ENCODE assay signal across 1 cellular context in the genomic region with DNA sequence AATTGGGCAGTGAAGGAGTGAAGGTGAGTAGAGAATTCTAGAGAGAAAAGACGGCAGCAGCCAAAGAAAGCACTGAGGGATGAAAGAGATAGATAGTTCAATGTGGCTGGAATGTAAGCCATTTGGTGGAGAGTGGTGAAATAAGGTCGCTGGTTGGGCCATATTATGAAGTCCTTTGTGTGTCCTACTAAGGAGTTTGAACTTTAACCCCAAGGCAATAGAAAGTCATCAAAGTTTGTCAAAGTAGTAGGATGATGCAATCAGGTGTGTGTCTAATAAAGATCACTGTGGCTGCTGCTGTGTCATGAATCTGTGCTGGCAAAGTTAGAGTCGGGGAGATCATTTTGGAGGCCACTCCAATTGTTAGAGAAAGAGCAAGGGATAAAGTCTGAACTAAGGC.
TF ChIP-seq lines count a peak whose summit lies in the region.

No MANE protein-coding gene starts in this region.

TF ChIP-seq in HepG2, 621 proteins besides CTCF, POLR2A, EP300 and RAD21 (continued from another document and continues in another):
- TF ChIP-seq ZHX2 (IDR thresholded peaks at IDR 0.05; ENCODE audit: low read depth) (0 out of 2 replicates have a peak, but pooled peaks have one; percentile 22), ZHX2 (CRISPR knock-in tag; IDR thresholded peaks at IDR 0.05; ENCODE audit: borderline replicate concordance) (no peak), DNMT3B (CRISPR knock-in tag; conservative IDR thresholded peaks at IDR 0.05) (no peak), ZNF160 (CRISPR knock-in tag; IDR thresholded peaks at IDR 0.05) (no peak), ZNF331 (CRISPR knock-in tag; IDR thresholded peaks at IDR 0.05) (peak; percentile 77), REL (CRISPR knock-in tag; conservative IDR thresholded peaks at IDR 0.05) (no peak), ZEB1 (IDR thresholded peaks at IDR 0.05; ENCODE audit: insufficient replicate concordance, low read depth) (no peak), ZNF709 (CRISPR knock-in tag; IDR thresholded peaks at IDR 0.05) (no peak), ZMAT3 (CRISPR knock-in tag; conservative IDR thresholded peaks at IDR 0.05) (no peak), ZNF441 (CRISPR knock-in tag; IDR thresholded peaks at IDR 0.05; ENCODE audit: borderline replicate concordance) (no peak), GLMP (CRISPR knock-in tag; IDR thresholded peaks at IDR 0.05; ENCODE audit: borderline replicate concordance) (no peak), MAFF (IDR thresholded peaks at IDR 0.05; ENCODE audit: low read depth, low read length) (peak; percentile 54), AFF4 (CRISPR knock-in tag; IDR thresholded peaks at IDR 0.05) (no peak), YEATS2 (CRISPR knock-in tag; IDR thresholded peaks at IDR 0.05; ENCODE audit: borderline replicate concordance) (peak; percentile 46; the same call in 1 of the 2 replicates), ZNF234 (CRISPR knock-in tag; conservative IDR thresholded peaks at IDR 0.05) (no peak), ZNF530 (CRISPR knock-in tag; IDR thresholded peaks at IDR 0.05; ENCODE audit: low read depth) (no peak), RXRA (CRISPR knock-in tag; IDR thresholded peaks at IDR 0.05) (peak; percentile 42; the same call in 1 of the 2 replicates), ZC3H13 (CRISPR knock-in tag; IDR thresholded peaks at IDR 0.05) (no peak), YY1 (IDR thresholded peaks at IDR 0.05; ENCODE audit: insufficient read depth, insufficient replicate concordance, low read depth, low read length) (no peak), ZNF256 (CRISPR knock-in tag; conservative IDR thresholded peaks at IDR 0.05) (no peak), ARHGAP35 (CRISPR knock-in tag; IDR thresholded peaks at IDR 0.05; ENCODE audit: borderline replicate concordance) (no peak), PAX8 (CRISPR knock-in tag; IDR thresholded peaks at IDR 0.05; ENCODE audit: borderline replicate concordance) (no peak), LBX2 (CRISPR knock-in tag; IDR thresholded peaks at IDR 0.05; ENCODE audit: borderline replicate concordance) (no peak), EHMT2 (IDR thresholded peaks at IDR 0.05; ENCODE audit: borderline replicate concordance, low read depth, low read length) (peak; percentile 30; the same call in 1 of the 2 replicates), JARID2 (CRISPR knock-in tag; IDR thresholded peaks at IDR 0.05; ENCODE audit: insufficient replicate concordance) (no peak), RBM22 (optimal IDR thresholded peaks at IDR 0.05; ENCODE audit: low read length) (no peak), ZFP82 (CRISPR knock-in tag; IDR thresholded peaks at IDR 0.05; ENCODE audit: borderline replicate concordance) (no peak), MTA1 (CRISPR knock-in tag; IDR thresholded peaks at IDR 0.05; ENCODE audit: borderline replicate concordance) (no peak), BHLHE40 (IDR thresholded peaks at IDR 0.05; ENCODE audit: low read length) (0 out of 2 replicates have a peak, but pooled peaks have one; percentile 8), ZNF781 (CRISPR knock-in tag; IDR thresholded peaks at IDR 0.05; ENCODE audit: borderline replicate concordance, not compliant biosample characterization) (no peak), NR2F1 (CRISPR knock-in tag; IDR thresholded peaks at IDR 0.05) (peak; percentile 79 to 88; a peak in 3 of 4 replicates), CCDC6 (CRISPR knock-in tag; IDR thresholded peaks at IDR 0.05) (no peak), HDAC1 (CRISPR knock-in tag; IDR thresholded peaks at IDR 0.05) (no peak; the same call in 1 of the 2 replicates), ZNF121 (CRISPR knock-in tag; IDR thresholded peaks at IDR 0.05) (no peak), CBX1 (IDR thresholded peaks at IDR 0.05; ENCODE audit: low read depth) (no peak), HMGXB4 (CRISPR knock-in tag; IDR thresholded peaks at IDR 0.05; ENCODE audit: borderline replicate concordance in 1 of 2, low read depth in 1 of 2) (no peak), GPN1 (CRISPR knock-in tag; IDR thresholded peaks at IDR 0.05; ENCODE audit: borderline replicate concordance) (no peak), TFDP1 (CRISPR knock-in tag; IDR thresholded peaks at IDR 0.05; ENCODE audit: borderline replicate concordance) (no peak), CREB3 (CRISPR knock-in tag; IDR thresholded peaks at IDR 0.05) (no peak), ZNF703 (CRISPR knock-in tag; IDR thresholded peaks at IDR 0.05; ENCODE audit: borderline replicate concordance) (peak; percentile 27; the same call in 1 of the 2 replicates)
- TF ChIP-seq, protein P1, sequence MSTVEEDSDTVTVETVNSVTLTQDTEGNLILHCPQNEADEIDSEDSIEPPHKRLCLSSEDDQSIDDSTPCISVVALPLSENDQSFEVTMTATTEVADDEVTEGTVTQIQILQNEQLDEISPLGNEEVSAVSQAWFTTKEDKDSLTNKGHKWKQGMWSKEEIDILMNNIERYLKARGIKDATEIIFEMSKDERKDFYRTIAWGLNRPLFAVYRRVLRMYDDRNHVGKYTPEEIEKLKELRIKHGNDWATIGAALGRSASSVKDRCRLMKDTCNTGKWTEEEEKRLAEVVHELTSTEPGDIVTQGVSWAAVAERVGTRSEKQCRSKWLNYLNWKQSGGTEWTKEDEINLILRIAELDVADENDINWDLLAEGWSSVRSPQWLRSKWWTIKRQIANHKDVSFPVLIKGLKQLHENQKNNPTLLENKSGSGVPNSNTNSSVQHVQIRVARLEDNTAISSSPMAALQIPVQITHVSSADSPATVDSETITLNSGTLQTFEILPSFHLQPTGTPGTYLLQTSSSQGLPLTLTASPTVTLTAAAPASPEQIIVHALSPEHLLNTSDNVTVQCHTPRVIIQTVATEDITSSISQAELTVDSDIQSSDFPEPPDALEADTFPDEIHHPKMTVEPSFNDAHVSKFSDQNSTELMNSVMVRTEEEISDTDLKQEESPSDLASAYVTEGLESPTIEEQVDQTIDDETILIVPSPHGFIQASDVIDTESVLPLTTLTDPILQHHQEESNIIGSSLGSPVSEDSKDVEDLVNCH (CRISPR knock-in tag; IDR thresholded peaks at IDR 0.05), result no peak
- TF ChIP-seq, protein P2, sequence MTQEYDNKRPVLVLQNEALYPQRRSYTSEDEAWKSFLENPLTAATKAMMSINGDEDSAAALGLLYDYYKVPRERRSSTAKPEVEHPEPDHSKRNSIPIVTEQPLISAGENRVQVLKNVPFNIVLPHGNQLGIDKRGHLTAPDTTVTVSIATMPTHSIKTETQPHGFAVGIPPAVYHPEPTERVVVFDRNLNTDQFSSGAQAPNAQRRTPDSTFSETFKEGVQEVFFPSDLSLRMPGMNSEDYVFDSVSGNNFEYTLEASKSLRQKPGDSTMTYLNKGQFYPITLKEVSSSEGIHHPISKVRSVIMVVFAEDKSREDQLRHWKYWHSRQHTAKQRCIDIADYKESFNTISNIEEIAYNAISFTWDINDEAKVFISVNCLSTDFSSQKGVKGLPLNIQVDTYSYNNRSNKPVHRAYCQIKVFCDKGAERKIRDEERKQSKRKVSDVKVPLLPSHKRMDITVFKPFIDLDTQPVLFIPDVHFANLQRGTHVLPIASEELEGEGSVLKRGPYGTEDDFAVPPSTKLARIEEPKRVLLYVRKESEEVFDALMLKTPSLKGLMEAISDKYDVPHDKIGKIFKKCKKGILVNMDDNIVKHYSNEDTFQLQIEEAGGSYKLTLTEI (CRISPR knock-in tag; conservative IDR thresholded peaks at IDR 0.05), result no peak
